In genomic region chr1:70364439-70364838, GRCh38 we compare ENCODE assay signal across 17 cellular contexts. TPM values are rescaled to one million over a fixed set of nuclear protein-coding genes. Genes with fewer than 3 reads are reported as not detected.
DNase-seq lines count a peak whose midpoint lies in the region; ATAC-seq and TF ChIP-seq lines count a peak whose summit lies in the region.
"Had no signal": no experiment of that assay in that cellular context is flagged by ENCODE, and none has a peak within 500 bp of the region (broad histone marks: within the 10 kb centered on the region; RNA-seq: fewer than 3 reads in every experiment).

No MANE protein-coding gene starts in this region.

- H3K9me3 ChIP-seq in neural progenitor cell (ENCODE audit: low read depth), result no peaks in the 10 kb centered on the region
- H3K9me3 ChIP-seq in Karpas-422 (ENCODE audit: low read length), result no peaks in the 10 kb centered on the region
- no peaks in the 10 kb centered on the region for H3K9me3 ChIP-seq in BE2C

- H3K4me3 Mint-ChIP-seq in neural progenitor cell, result no peak overlapping the region
- H3K4me3 Mint-ChIP-seq: CD14-positive monocyte; CD8-positive, alpha-beta T cell; GM23338 had no signal

- H3K27me3 Mint-ChIP-seq in neural progenitor cell (ENCODE audit: insufficient read depth, low read depth), result no peaks in the 10 kb centered on the region

- H3F3A ChIP-seq in neural progenitor cell (ENCODE audit: low read depth), result peaks cover 7% of the 10 kb centered on the region

- H3K9me3 Mint-ChIP-seq in neural progenitor cell, result peaks cover 4% of the 10 kb centered on the region
- H3K9me3 Mint-ChIP-seq: CD8-positive, alpha-beta T cell; GM23338 had no signal

- H3K79me2 ChIP-seq in neural progenitor cell (ENCODE audit: low read depth), result no peaks in the 10 kb centered on the region
- H3K79me2 ChIP-seq in Karpas-422 (ENCODE audit: low read length), result no peaks in the 10 kb centered on the region

- no peaks in the 10 kb centered on the region for H3K27me3 ChIP-seq in neural progenitor cell
- no peaks in the 10 kb centered on the region for H3K27me3 ChIP-seq in Karpas-422 (ENCODE audit: low read length)
- no peaks in the 10 kb centered on the region for H3K27me3 ChIP-seq in BE2C

- peaks cover 9% of the 10 kb centered on the region for H3K36me3 Mint-ChIP-seq in neural progenitor cell
- H3K36me3 Mint-ChIP-seq: CD14-positive monocyte had no signal

- H3K27ac ChIP-seq in neural progenitor cell (no peak overlapping the region), Karpas-422 (ENCODE audit: low read length) (no peak overlapping the region)

- H2AFZ ChIP-seq in neural progenitor cell (replicated peaks) (no peak overlapping the region), Karpas-422 (ENCODE audit: low read length) (no peak overlapping the region)
- H2AFZ ChIP-seq: GM23338 had no signal

- TF ChIP-seq CTCF in neural progenitor cell (IDR thresholded peaks at IDR 0.05) (no peak), BE2C (IDR thresholded peaks at IDR 0.05; ENCODE audit: low read depth, low read length) (no peak)

- H3K27ac Mint-ChIP-seq in neural progenitor cell, result peak overlapping the region; percentile 64
- H3K27ac Mint-ChIP-seq: CD14-positive monocyte; CD8-positive, alpha-beta T cell; GM23338 had no signal

- H3K4me1 ChIP-seq in neural progenitor cell (no peaks in the 10 kb centered on the region), Karpas-422 (ENCODE audit: low read length) (no peaks in the 10 kb centered on the region), BE2C (no peaks in the 10 kb centered on the region)

- H3K9me2 ChIP-seq in Karpas-422 (replicated peaks; ENCODE audit: insufficient read depth, low read length), result no peaks in the 10 kb centered on the region

- peak; percentile 47 for ATAC-seq in GM19023 (IDR thresholded peaks at IDR 0.05; ENCODE audit: unreplicated experiment)
- peak; percentile 52 for ATAC-seq in GM21381 (IDR thresholded peaks at IDR 0.05; ENCODE audit: unreplicated experiment)
- peak; percentile 61 for ATAC-seq in HG03108 (IDR thresholded peaks at IDR 0.05; ENCODE audit: unreplicated experiment)
- no peak for ATAC-seq in HG03457 (IDR thresholded peaks at IDR 0.05; ENCODE audit: unreplicated experiment)
- ATAC-seq: CD8-positive, alpha-beta T cell; GM23338; K562 had no signal

- H3K4me3 ChIP-seq in neural progenitor cell (no peak overlapping the region), Karpas-422 (ENCODE audit: low read length) (no peak overlapping the region), BE2C (ENCODE audit: low read depth, low read length) (no peak overlapping the region)
- H3K4me3 ChIP-seq: GM23338, K562 had no signal

- DNase-seq in neural progenitor cell (ENCODE audit: low spot score) (no peak), Karpas-422 (no peak), BE2C (no peak)
- DNase-seq: CD8-positive, alpha-beta T cell; COR-L47; DMS153; DMS79 treated with DMSO at 0.1 percent for 48 hours; EL; H7; Kasumi-1 had no signal

- no peaks in the 10 kb centered on the region for H3K36me3 ChIP-seq in neural progenitor cell
- H3K36me3 ChIP-seq in Karpas-422 (ENCODE audit: insufficient read depth, low read length), result no peaks in the 10 kb centered on the region
- H3K36me3 ChIP-seq in BE2C, result no peaks in the 10 kb centered on the region

- H3K4me1 Mint-ChIP-seq in neural progenitor cell, result peaks cover 29% of the 10 kb centered on the region
- H3K4me1 Mint-ChIP-seq: CD14-positive monocyte had no signal

- no peak overlapping the region for H3K9ac ChIP-seq in neural progenitor cell
- no peak overlapping the region for H3K9ac ChIP-seq in Karpas-422 (ENCODE audit: low read length)

- H3K4me2 ChIP-seq in neural progenitor cell (no peak overlapping the region), Karpas-422 (ENCODE audit: low read depth, low read length, poor library complexity, severe bottlenecking) (no peak overlapping the region)
- H3K4me2 ChIP-seq: GM23338 had no signal

- H4K20me1 ChIP-seq in neural progenitor cell (ENCODE audit: low read depth) (no peaks in the 10 kb centered on the region), Karpas-422 (ENCODE audit: insufficient read depth, low read depth, low read length) (no peaks in the 10 kb centered on the region)

RNA-seq across cellular contexts. Expression of gene ANKRD13C, which starts 9.9 kb away (rescaled TPM):
- 27.6 and 45.7 TPM in 2 replicates for total RNA-seq in neural progenitor cell (ENCODE audit: low replicate concordance)
- 34.3 and 40.0 TPM in 2 replicates for total RNA-seq in Karpas-422 (2014; rRNA removed; shearing (Covaris generic); ENCODE audit: low replicate concordance)
- polyA plus RNA-seq in BE2C (2012; ENCODE audit: insufficient read depth, insufficient read length, low read depth), result 6.0 TPM

RNA-seq across cellular contexts. Expression of gene CTH, which starts 46.6 kb away (rescaled TPM):
- 16.0 and 18.6 TPM in 2 replicates for total RNA-seq in neural progenitor cell (ENCODE audit: low replicate concordance)
- total RNA-seq in Karpas-422 (2014; rRNA removed; shearing (Covaris generic); ENCODE audit: low replicate concordance), result 23.0 and 63.3 TPM in 2 replicates
- polyA plus RNA-seq in BE2C (2012; ENCODE audit: insufficient read depth, insufficient read length, low read depth), result 1.2 TPM
